1 cellular context compared by ENCODE assay signal in genomic region chr20:57659131-57659788, GRCh38.
A peak's percentile ranks its signal among the peaks of the same experiment; 100 is the strongest.
TF ChIP-seq lines count a peak whose summit lies in the region.

No MANE protein-coding gene starts in this region.

TF ChIP-seq in K562, 482 proteins besides CTCF, POLR2A, EP300 and RAD21:
- TF ChIP-seq USF2 (CRISPR knock-in tag; IDR thresholded peaks at IDR 0.05) (0 out of 2 replicates have a peak, but pooled peaks have one; percentile 19), IRF1 (CRISPR knock-in tag; IDR thresholded peaks at IDR 0.05; ENCODE audit: borderline replicate concordance) (no peak), ELK1 (CRISPR knock-in tag; IDR thresholded peaks at IDR 0.05) (no peak), PTBP1 (IDR thresholded peaks at IDR 0.05; ENCODE audit: low read depth, low read length) (no peak), ELF4 (CRISPR knock-in tag; IDR thresholded peaks at IDR 0.05) (no peak), NUFIP1 (IDR thresholded peaks at IDR 0.05; ENCODE audit: partially characterized antibody) (no peak)
